In genomic region chr16:1984347-1985225, GRCh38 we compare ENCODE assay signal across 8 cellular contexts. TPM values are rescaled to one million over a fixed set of nuclear protein-coding genes. Genes with fewer than 3 reads are reported as not detected.
DNase-seq lines count a peak whose midpoint lies in the region; ATAC-seq and TF ChIP-seq lines count a peak whose summit lies in the region.

No MANE protein-coding gene starts in this region.

- H3K9me3 ChIP-seq in mammary epithelial cell (replicated peaks; ENCODE audit: insufficient read depth, low read length) (no peaks in the 10 kb centered on the region), lower lobe of right lung (no peaks in the 10 kb centered on the region), uterus (no peaks in the 10 kb centered on the region)

- H3K79me2 ChIP-seq in mammary epithelial cell (ENCODE audit: insufficient read depth, low read length), result peaks cover 15% of the 10 kb centered on the region

- H3K4me3 ChIP-seq in mammary epithelial cell (replicated peaks in 1 of 3; ENCODE audit: insufficient read depth in 1 of 3, low read depth in 2 of 3, low read length in 3 of 3) (peak overlapping the region; percentile 56 to 76 (median 69)), lower lobe of right lung (peak overlapping the region; percentile 91), uterus (peak overlapping the region; percentile 45 to 57)

- H3K27me3 Mint-ChIP-seq in activated CD8-positive, alpha-beta memory T cell treated with anti-CD3 and anti-CD28 coated beads, Interleukin-2, amount 10 ng/mL, durations not matched to agents 7 days and 5 days, result peaks cover 48% of the 10 kb centered on the region

- TF ChIP-seq EP300 in Ishikawa (IDR thresholded peaks at IDR 0.05; ENCODE audit: borderline replicate concordance), result no peak

- intact Hi-C loops in mammary epithelial cell (cut with micrococcal nuclease), result loop anchor here (2.0 kb wide), 1 partner anchor 24 kb away; the partner anchor contains the start of gene ZNF598
- intact Hi-C loops in lower lobe of right lung (cut with DNase I), result no loop called here
- intact Hi-C loops in uterus (cut with DNase I; ENCODE audit: low total_unique reads), result no loop called here

- H3K4me2 ChIP-seq in mammary epithelial cell (ENCODE audit: insufficient read depth, low read depth, low read length), result peak overlapping the region; percentile 99

- H3K27me3 ChIP-seq in mammary epithelial cell (ENCODE audit: insufficient read depth, low read length) (no peaks in the 10 kb centered on the region), lower lobe of right lung (ENCODE audit: low read depth) (peaks cover 34% of the 10 kb centered on the region), uterus (peaks cover 4 to 14% of the 10 kb centered on the region in 2 donors)

- dilution Hi-C loops in mammary epithelial cell (cut with HindIII; ENCODE audit: low sequenced_read_pairs), result loop anchor here (10.0 kb wide), 1 partner anchor 90 kb away; no protein-coding TSS in a partner anchor

- WGBS in mammary epithelial cell (ENCODE audit: low coverage, missing lambda C conversion rate), result 13% methylated on average over 29 of the region's 58 CpGs

- H3K27ac ChIP-seq in mammary epithelial cell (ENCODE audit: insufficient read depth, low read depth, low read length) (no peak overlapping the region), lower lobe of right lung (peak overlapping the region; percentile 82), uterus (peak overlapping the region; percentile 56 to 61)

- H3K4me1 ChIP-seq in mammary epithelial cell (ENCODE audit: insufficient read depth, low read length) (peaks cover 36% of the 10 kb centered on the region), lower lobe of right lung (peaks cover 27% of the 10 kb centered on the region), uterus (peaks cover 0 to 8% of the 10 kb centered on the region in 2 donors)

- DNase-seq in activated CD8-positive, alpha-beta memory T cell treated with anti-CD3 and anti-CD28 coated beads, Interleukin-2, amount 10 ng/mL, durations not matched to agents 7 days and 5 days, result no peak
- DNase-seq in activated CD8-positive, alpha-beta memory T cell treated with anti-CD3 and anti-CD28 coated beads, Interleukin-2, amount 50 U/mL, for 4 hours, result no peak
- DNase-seq in mammary epithelial cell, result peak; percentile 6
- DNase-seq in lower lobe of right lung, result no peak
- no peak for DNase-seq in uterus
- DNase-seq in NCI-H2107 (lab: John Stamatoyannopoulos, UW), result no peak
- no peak for DNase-seq in GDM1 (lab: John Stamatoyannopoulos, UW)

- TF ChIP-seq POLR2A in uterus (IDR thresholded peaks at IDR 0.05), result no peak

- peak overlapping the region; percentile 36 for H3K27ac Mint-ChIP-seq in activated CD8-positive, alpha-beta memory T cell treated with anti-CD3 and anti-CD28 coated beads, Interleukin-2, amount 10 ng/mL, durations not matched to agents 7 days and 5 days

- H2AFZ ChIP-seq in mammary epithelial cell (ENCODE audit: low read depth, low read length), result peak overlapping the region; percentile 76

- in situ Hi-C loops in mammary epithelial cell (cut with MboI; ENCODE audit: low sequenced_read_pairs in 2 of 2), result no loop called here

- peak overlapping the region; percentile 83 for H3K4me3 Mint-ChIP-seq in activated CD8-positive, alpha-beta memory T cell treated with anti-CD3 and anti-CD28 coated beads, Interleukin-2, amount 10 ng/mL, durations not matched to agents 7 days and 5 days

- H3K36me3 ChIP-seq in mammary epithelial cell (ENCODE audit: insufficient read depth, low read length) (peaks cover 4% of the 10 kb centered on the region), lower lobe of right lung (peaks cover 23% of the 10 kb centered on the region), uterus (no peaks in the 10 kb centered on the region)

- peak overlapping the region; percentile 51 for H3K9ac ChIP-seq in mammary epithelial cell (ENCODE audit: insufficient read depth, low read length)

- no peak for TF ChIP-seq RAD21 in Ishikawa (IDR thresholded peaks at IDR 0.05; ENCODE audit: low read depth)

- H3K36me3 Mint-ChIP-seq in activated CD8-positive, alpha-beta memory T cell treated with anti-CD3 and anti-CD28 coated beads, Interleukin-2, amount 10 ng/mL, durations not matched to agents 7 days and 5 days, result peaks cover 8% of the 10 kb centered on the region

- peaks cover 13% of the 10 kb centered on the region for H3K4me1 Mint-ChIP-seq in activated CD8-positive, alpha-beta memory T cell treated with anti-CD3 and anti-CD28 coated beads, Interleukin-2, amount 10 ng/mL, durations not matched to agents 7 days and 5 days

- TSS peak; percentile 2 for BruUV-seq in mammary epithelial cell (replicated peaks; lab: Mats Ljungman, UMichigan)

- no peak for TF ChIP-seq CTCF in mammary epithelial cell (conservative IDR thresholded peaks at IDR 0.05 in 1 of 2, IDR thresholded peaks at IDR 0.05 in 1 of 2; ENCODE audit: extremely low read depth in 1 of 2, insufficient read depth in 1 of 2, low read depth in 1 of 2, low read length in 2 of 2)
- TF ChIP-seq CTCF in lower lobe of right lung (IDR thresholded peaks at IDR 0.05), result no peak
- no peak for TF ChIP-seq CTCF in uterus (IDR thresholded peaks at IDR 0.05)

- no peaks in the 10 kb centered on the region for H3K9me3 Mint-ChIP-seq in activated CD8-positive, alpha-beta memory T cell treated with anti-CD3 and anti-CD28 coated beads, Interleukin-2, amount 10 ng/mL, durations not matched to agents 7 days and 5 days (ENCODE audit: low read depth)

- H4K20me1 ChIP-seq in mammary epithelial cell (ENCODE audit: insufficient read depth, low read length), result no peaks in the 10 kb centered on the region

- peak; percentile 37 for ATAC-seq in activated CD8-positive, alpha-beta memory T cell treated with anti-CD3 and anti-CD28 coated beads, Interleukin-2, amount 10 ng/mL, durations not matched to agents 7 days and 5 days
- ATAC-seq in lower lobe of right lung, result peak in 1 of 2 donors; percentile 4

- CTCF ChIA-PET in activated CD8-positive, alpha-beta memory T cell treated with anti-CD3 and anti-CD28 coated beads, Interleukin-2, amount 10 ng/mL, durations not matched to agents 7 days and 5 days (lab: Charles Lee), result interaction anchor here (1.0 to 4.5 kb wide), 8 partner anchors 13 to 171 kb away, joined by 3 to 22 read pairs (median 5); partner anchors contain the start of genes RPS2, TBL3 and TRAF7
- CTCF ChIA-PET in mammary epithelial cell (lab: Charles Lee; ENCODE audit: low non-redundant PET), result no interaction called here

TF ChIP-seq in Ishikawa, 13 proteins besides CTCF, POLR2A, EP300 and RAD21 (continues in another document):
- TF ChIP-seq REST (IDR thresholded peaks at IDR 0.05; ENCODE audit: low read depth), result no peak

RNA-seq across cellular contexts. Expression of gene GFER, which starts 0.6 kb away (rescaled TPM):
- total RNA-seq in activated CD8-positive, alpha-beta memory T cell treated with anti-CD3 and anti-CD28 coated beads, Interleukin-2, amount 10 ng/mL, durations not matched to agents 7 days and 5 days, result 10 to 100 TPM; 33.5 to 40.9 TPM
- total RNA-seq in mammary epithelial cell (10 to 100 TPM in 1 of 2 donors, 1 to 10 TPM in 1; 6.5 to 30.7 TPM), lower lobe of right lung (24.7 TPM), uterus (10 to 100 TPM in 1 of 4 donors, 1 to 10 TPM in 3; 2.6 to 20.8 (median 6.6) TPM)
- 12.6 TPM for polyA plus RNA-seq in mammary epithelial cell
- polyA minus RNA-seq in mammary epithelial cell, result 0.83 TPM

RNA-seq across cellular contexts. Expression of gene NOXO1, which starts 3.3 kb away (rescaled TPM):
- under 1 TPM in 1 of 2 experiments, not detected in 1; 0.26 TPM for total RNA-seq in activated CD8-positive, alpha-beta memory T cell treated with anti-CD3 and anti-CD28 coated beads, Interleukin-2, amount 10 ng/mL, durations not matched to agents 7 days and 5 days
- total RNA-seq in mammary epithelial cell (1 to 10 TPM in 1 of 2 donors, not detected in 1; 3.1 TPM), lower lobe of right lung (1.7 TPM), uterus (1 to 10 TPM in 1 of 4 donors, not detected in 3; 1.0 TPM)
- polyA plus RNA-seq in mammary epithelial cell, result 0.52 TPM
- polyA minus RNA-seq in mammary epithelial cell, result not detected

RNA-seq across cellular contexts. Expression of gene SYNGR3, which starts 5.2 kb away (rescaled TPM):
- 10 to 100 TPM in 1 of 2 experiments, 1 to 10 TPM in 1; 6.4 to 17.6 TPM for total RNA-seq in activated CD8-positive, alpha-beta memory T cell treated with anti-CD3 and anti-CD28 coated beads, Interleukin-2, amount 10 ng/mL, durations not matched to agents 7 days and 5 days
- total RNA-seq in mammary epithelial cell (1 to 10 TPM in 1 of 2 donors, under 1 TPM in 1; 0.17 to 3.6 TPM), lower lobe of right lung (0.24 TPM), uterus (1 to 10 TPM in 1 of 4 donors, not detected in 3; 1.5 TPM)
- 0.33 TPM for polyA plus RNA-seq in mammary epithelial cell
- not detected for polyA minus RNA-seq in mammary epithelial cell

RNA-seq across cellular contexts. Expression of gene TBL3, which starts 12.7 kb away (rescaled TPM):
- total RNA-seq in activated CD8-positive, alpha-beta memory T cell treated with anti-CD3 and anti-CD28 coated beads, Interleukin-2, amount 10 ng/mL, durations not matched to agents 7 days and 5 days, result 10 to 100 TPM; 41.9 to 42.3 TPM
- total RNA-seq in mammary epithelial cell, result 10 to 100 TPM; 33.2 to 46.5 TPM
- polyA plus RNA-seq in mammary epithelial cell, result 65.9 TPM
- 30.4 TPM for polyA minus RNA-seq in mammary epithelial cell
- 25.6 TPM for total RNA-seq in lower lobe of right lung
- 10 to 100 TPM in 3 of 4 donors, 1 to 10 TPM in 1; 4.1 to 46.6 (median 27.4) TPM for total RNA-seq in uterus

RNA-seq across cellular contexts. Expression of gene RNF151, which starts 17.9 kb away (rescaled TPM):
- total RNA-seq in activated CD8-positive, alpha-beta memory T cell treated with anti-CD3 and anti-CD28 coated beads, Interleukin-2, amount 10 ng/mL, durations not matched to agents 7 days and 5 days, result not detected
- total RNA-seq in mammary epithelial cell, result not detected
- polyA plus RNA-seq in mammary epithelial cell, result 0.08 TPM
- not detected for polyA minus RNA-seq in mammary epithelial cell
- total RNA-seq in lower lobe of right lung, result not detected
- not detected for total RNA-seq in uterus
